1 cellular context compared by ENCODE assay signal in genomic region chr20:11891081-11891826, GRCh38.
A peak's percentile ranks its signal among the peaks of the same experiment; 100 is the strongest.
TF ChIP-seq lines count a peak whose summit lies in the region.

No MANE protein-coding gene starts in this region.

TF ChIP-seq in HepG2, 621 proteins besides CTCF, POLR2A, EP300 and RAD21 (continued from another document and continues in another):
- no peak for TF ChIP-seq DR1 (CRISPR knock-in tag; IDR thresholded peaks at IDR 0.05)
- peak; percentile 4; the same call in 1 of the 2 replicates for TF ChIP-seq TARDBP (CRISPR knock-in tag; IDR thresholded peaks at IDR 0.05)
- 0 out of 2 replicates have a peak, but pooled peaks have one; percentile 8 for TF ChIP-seq CSRNP2 (CRISPR knock-in tag; conservative IDR thresholded peaks at IDR 0.05; ENCODE audit: low read depth)
- no peak for TF ChIP-seq ZNF879 (CRISPR knock-in tag; IDR thresholded peaks at IDR 0.05)
- no peak for TF ChIP-seq U2AF2 (IDR thresholded peaks at IDR 0.05; ENCODE audit: low read depth, low read length)
- TF ChIP-seq MZF1 (CRISPR knock-in tag; IDR thresholded peaks at IDR 0.05; ENCODE audit: borderline replicate concordance), result no peak
- no peak for TF ChIP-seq ZNF7 (CRISPR knock-in tag; IDR thresholded peaks at IDR 0.05)
- 0 out of 2 replicates have a peak, but pooled peaks have one; percentile 9 for TF ChIP-seq ZNF556 (CRISPR knock-in tag; IDR thresholded peaks at IDR 0.05; ENCODE audit: borderline replicate concordance)
- TF ChIP-seq ZNF44 (CRISPR knock-in tag; IDR thresholded peaks at IDR 0.05), result no peak
- TF ChIP-seq ZNF570 (CRISPR knock-in tag; IDR thresholded peaks at IDR 0.05; ENCODE audit: borderline replicate concordance), result no peak
- TF ChIP-seq DNMT1 (CRISPR knock-in tag; IDR thresholded peaks at IDR 0.05), result no peak
- TF ChIP-seq ZNF605 (CRISPR knock-in tag; IDR thresholded peaks at IDR 0.05), result peak; percentile 25; the same call in 1 of the 2 replicates
- TF ChIP-seq KAT7 (CRISPR knock-in tag; IDR thresholded peaks at IDR 0.05; ENCODE audit: borderline replicate concordance), result no peak
- TF ChIP-seq ATRX (CRISPR knock-in tag; IDR thresholded peaks at IDR 0.05; ENCODE audit: borderline replicate concordance), result no peak
- TF ChIP-seq, protein P1, sequence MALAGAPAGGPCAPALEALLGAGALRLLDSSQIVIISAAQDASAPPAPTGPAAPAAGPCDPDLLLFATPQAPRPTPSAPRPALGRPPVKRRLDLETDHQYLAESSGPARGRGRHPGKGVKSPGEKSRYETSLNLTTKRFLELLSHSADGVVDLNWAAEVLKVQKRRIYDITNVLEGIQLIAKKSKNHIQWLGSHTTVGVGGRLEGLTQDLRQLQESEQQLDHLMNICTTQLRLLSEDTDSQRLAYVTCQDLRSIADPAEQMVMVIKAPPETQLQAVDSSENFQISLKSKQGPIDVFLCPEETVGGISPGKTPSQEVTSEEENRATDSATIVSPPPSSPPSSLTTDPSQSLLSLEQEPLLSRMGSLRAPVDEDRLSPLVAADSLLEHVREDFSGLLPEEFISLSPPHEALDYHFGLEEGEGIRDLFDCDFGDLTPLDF (CRISPR knock-in tag; IDR thresholded peaks at IDR 0.05), result no peak
- TF ChIP-seq MXD4 (CRISPR knock-in tag; IDR thresholded peaks at IDR 0.05), result no peak
- 0 out of 2 replicates have a peak, but pooled peaks have one; percentile 14 for TF ChIP-seq ZBTB8A (CRISPR knock-in tag; IDR thresholded peaks at IDR 0.05; ENCODE audit: borderline replicate concordance, low read depth)
- TF ChIP-seq FOXK2 (IDR thresholded peaks at IDR 0.05), result no peak
- TF ChIP-seq ZNF75D (CRISPR knock-in tag; IDR thresholded peaks at IDR 0.05; ENCODE audit: borderline replicate concordance), result no peak
- TF ChIP-seq, protein P2, sequence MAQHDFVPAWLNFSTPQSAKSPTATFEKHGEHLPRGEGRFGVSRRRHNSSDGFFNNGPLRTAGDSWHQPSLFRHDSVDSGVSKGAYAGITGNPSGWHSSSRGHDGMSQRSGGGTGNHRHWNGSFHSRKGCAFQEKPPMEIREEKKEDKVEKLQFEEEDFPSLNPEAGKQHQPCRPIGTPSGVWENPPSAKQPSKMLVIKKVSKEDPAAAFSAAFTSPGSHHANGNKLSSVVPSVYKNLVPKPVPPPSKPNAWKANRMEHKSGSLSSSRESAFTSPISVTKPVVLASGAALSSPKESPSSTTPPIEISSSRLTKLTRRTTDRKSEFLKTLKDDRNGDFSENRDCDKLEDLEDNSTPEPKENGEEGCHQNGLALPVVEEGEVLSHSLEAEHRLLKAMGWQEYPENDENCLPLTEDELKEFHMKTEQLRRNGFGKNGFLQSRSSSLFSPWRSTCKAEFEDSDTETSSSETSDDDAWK (CRISPR knock-in tag; IDR thresholded peaks at IDR 0.05), result no peak
- TF ChIP-seq CBFB (CRISPR knock-in tag; IDR thresholded peaks at IDR 0.05), result no peak; the same call in 1 of the 2 replicates
- TF ChIP-seq HHEX (CRISPR knock-in tag; IDR thresholded peaks at IDR 0.05), result no peak
- TF ChIP-seq ZNF138 (CRISPR knock-in tag; IDR thresholded peaks at IDR 0.05; ENCODE audit: low read depth), result 0 out of 2 replicates have a peak, but pooled peaks have one; percentile 21
- TF ChIP-seq, protein P3, sequence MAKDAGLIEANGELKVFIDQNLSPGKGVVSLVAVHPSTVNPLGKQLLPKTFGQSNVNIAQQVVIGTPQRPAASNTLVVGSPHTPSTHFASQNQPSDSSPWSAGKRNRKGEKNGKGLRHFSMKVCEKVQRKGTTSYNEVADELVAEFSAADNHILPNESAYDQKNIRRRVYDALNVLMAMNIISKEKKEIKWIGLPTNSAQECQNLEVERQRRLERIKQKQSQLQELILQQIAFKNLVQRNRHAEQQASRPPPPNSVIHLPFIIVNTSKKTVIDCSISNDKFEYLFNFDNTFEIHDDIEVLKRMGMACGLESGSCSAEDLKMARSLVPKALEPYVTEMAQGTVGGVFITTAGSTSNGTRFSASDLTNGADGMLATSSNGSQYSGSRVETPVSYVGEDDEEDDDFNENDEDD (CRISPR knock-in tag; IDR thresholded peaks at IDR 0.05; ENCODE audit: borderline replicate concordance), result no peak; the same call in 1 of the 2 replicates
- TF ChIP-seq, protein P4, sequence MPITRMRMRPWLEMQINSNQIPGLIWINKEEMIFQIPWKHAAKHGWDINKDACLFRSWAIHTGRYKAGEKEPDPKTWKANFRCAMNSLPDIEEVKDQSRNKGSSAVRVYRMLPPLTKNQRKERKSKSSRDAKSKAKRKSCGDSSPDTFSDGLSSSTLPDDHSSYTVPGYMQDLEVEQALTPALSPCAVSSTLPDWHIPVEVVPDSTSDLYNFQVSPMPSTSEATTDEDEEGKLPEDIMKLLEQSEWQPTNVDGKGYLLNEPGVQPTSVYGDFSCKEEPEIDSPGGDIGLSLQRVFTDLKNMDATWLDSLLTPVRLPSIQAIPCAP (CRISPR knock-in tag; IDR thresholded peaks at IDR 0.05; ENCODE audit: low read depth), result no peak
- TF ChIP-seq ETV6 (CRISPR knock-in tag; conservative IDR thresholded peaks at IDR 0.05), result no peak
- no peak for TF ChIP-seq SIX4 (CRISPR knock-in tag; IDR thresholded peaks at IDR 0.05)
- no peak for TF ChIP-seq MEIS1 (CRISPR knock-in tag; IDR thresholded peaks at IDR 0.05; ENCODE audit: borderline replicate concordance)
- no peak for TF ChIP-seq TCF7 (IDR thresholded peaks at IDR 0.05; ENCODE audit: low read depth)
- no peak for TF ChIP-seq ZBTB38 (CRISPR knock-in tag; IDR thresholded peaks at IDR 0.05)
- TF ChIP-seq ZFP36 (IDR thresholded peaks at IDR 0.05; ENCODE audit: borderline replicate concordance, low read depth, low read length, partially characterized antibody), result no peak
- TF ChIP-seq, protein P5, sequence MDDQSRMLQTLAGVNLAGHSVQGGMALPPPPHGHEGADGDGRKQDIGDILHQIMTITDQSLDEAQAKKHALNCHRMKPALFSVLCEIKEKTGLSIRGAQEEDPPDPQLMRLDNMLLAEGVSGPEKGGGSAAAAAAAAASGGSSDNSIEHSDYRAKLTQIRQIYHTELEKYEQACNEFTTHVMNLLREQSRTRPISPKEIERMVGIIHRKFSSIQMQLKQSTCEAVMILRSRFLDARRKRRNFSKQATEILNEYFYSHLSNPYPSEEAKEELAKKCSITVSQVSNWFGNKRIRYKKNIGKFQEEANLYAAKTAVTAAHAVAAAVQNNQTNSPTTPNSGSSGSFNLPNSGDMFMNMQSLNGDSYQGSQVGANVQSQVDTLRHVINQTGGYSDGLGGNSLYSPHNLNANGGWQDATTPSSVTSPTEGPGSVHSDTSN (CRISPR knock-in tag; IDR thresholded peaks at IDR 0.05; ENCODE audit: borderline replicate concordance), result no peak
- no peak; the same call in 1 of the 2 replicates for TF ChIP-seq ZNF546 (CRISPR knock-in tag; conservative IDR thresholded peaks at IDR 0.05)
- no peak for TF ChIP-seq ZNF335 (CRISPR knock-in tag; IDR thresholded peaks at IDR 0.05)
- peak; percentile 18; the same call in 1 of the 2 replicates for TF ChIP-seq ARNT2 (CRISPR knock-in tag; IDR thresholded peaks at IDR 0.05; ENCODE audit: low read depth)
- TF ChIP-seq GMEB1 (CRISPR knock-in tag; IDR thresholded peaks at IDR 0.05; ENCODE audit: borderline replicate concordance), result peak; percentile 40; the same call in 1 of the 2 replicates
- peak; percentile 15; the same call in 1 of the 2 replicates for TF ChIP-seq BORCS8-MEF2B (CRISPR knock-in tag; IDR thresholded peaks at IDR 0.05)
- no peak for TF ChIP-seq TEAD3 (CRISPR knock-in tag; optimal IDR thresholded peaks at IDR 0.05; ENCODE audit: borderline replicate concordance)
- TF ChIP-seq THAP7 (CRISPR knock-in tag; IDR thresholded peaks at IDR 0.05), result no peak
- TF ChIP-seq, protein P6, sequence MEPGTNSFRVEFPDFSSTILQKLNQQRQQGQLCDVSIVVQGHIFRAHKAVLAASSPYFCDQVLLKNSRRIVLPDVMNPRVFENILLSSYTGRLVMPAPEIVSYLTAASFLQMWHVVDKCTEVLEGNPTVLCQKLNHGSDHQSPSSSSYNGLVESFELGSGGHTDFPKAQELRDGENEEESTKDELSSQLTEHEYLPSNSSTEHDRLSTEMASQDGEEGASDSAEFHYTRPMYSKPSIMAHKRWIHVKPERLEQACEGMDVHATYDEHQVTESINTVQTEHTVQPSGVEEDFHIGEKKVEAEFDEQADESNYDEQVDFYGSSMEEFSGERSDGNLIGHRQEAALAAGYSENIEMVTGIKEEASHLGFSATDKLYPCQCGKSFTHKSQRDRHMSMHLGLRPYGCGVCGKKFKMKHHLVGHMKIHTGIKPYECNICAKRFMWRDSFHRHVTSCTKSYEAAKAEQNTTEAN (CRISPR knock-in tag; conservative IDR thresholded peaks at IDR 0.05), result no peak
- TF ChIP-seq ZNF280B (CRISPR knock-in tag; IDR thresholded peaks at IDR 0.05; ENCODE audit: borderline replicate concordance), result no peak
- no peak for TF ChIP-seq LCORL (IDR thresholded peaks at IDR 0.05)
- TF ChIP-seq LCORL (CRISPR knock-in tag; IDR thresholded peaks at IDR 0.05), result no peak
- no peak for TF ChIP-seq IRF2 (CRISPR knock-in tag; IDR thresholded peaks at IDR 0.05)
- TF ChIP-seq, protein P7, sequence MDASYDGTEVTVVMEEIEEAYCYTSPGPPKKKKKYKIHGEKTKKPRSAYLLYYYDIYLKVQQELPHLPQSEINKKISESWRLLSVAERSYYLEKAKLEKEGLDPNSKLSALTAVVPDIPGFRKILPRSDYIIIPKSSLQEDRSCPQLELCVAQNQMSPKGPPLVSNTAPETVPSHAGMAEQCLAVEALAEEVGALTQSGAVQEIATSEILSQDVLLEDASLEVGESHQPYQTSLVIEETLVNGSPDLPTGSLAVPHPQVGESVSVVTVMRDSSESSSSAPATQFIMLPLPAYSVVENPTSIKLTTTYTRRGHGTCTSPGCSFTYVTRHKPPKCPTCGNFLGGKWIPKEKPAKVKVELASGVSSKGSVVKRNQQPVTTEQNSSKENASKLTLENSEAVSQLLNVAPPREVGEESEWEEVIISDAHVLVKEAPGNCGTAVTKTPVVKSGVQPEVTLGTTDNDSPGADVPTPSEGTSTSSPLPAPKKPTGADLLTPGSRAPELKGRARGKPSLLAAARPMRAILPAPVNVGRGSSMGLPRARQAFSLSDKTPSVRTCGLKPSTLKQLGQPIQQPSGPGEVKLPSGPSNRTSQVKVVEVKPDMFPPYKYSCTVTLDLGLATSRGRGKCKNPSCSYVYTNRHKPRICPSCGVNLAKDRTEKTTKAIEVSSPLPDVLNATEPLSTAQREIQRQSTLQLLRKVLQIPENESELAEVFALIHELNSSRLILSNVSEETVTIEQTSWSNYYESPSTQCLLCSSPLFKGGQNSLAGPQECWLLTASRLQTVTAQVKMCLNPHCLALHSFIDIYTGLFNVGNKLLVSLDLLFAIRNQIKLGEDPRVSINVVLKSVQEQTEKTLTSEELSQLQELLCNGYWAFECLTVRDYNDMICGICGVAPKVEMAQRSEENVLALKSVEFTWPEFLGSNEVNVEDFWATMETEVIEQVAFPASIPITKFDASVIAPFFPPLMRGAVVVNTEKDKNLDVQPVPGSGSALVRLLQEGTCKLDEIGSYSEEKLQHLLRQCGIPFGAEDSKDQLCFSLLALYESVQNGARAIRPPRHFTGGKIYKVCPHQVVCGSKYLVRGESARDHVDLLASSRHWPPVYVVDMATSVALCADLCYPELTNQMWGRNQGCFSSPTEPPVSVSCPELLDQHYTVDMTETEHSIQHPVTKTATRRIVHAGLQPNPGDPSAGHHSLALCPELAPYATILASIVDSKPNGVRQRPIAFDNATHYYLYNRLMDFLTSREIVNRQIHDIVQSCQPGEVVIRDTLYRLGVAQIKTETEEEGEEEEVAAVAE (CRISPR knock-in tag; IDR thresholded peaks at IDR 0.05; ENCODE audit: borderline replicate concordance), result no peak
- no peak for TF ChIP-seq RFX3 (CRISPR knock-in tag; IDR thresholded peaks at IDR 0.05)
- TF ChIP-seq ZBTB34 (CRISPR knock-in tag; IDR thresholded peaks at IDR 0.05), result no peak
- TF ChIP-seq PHF8 (CRISPR knock-in tag; IDR thresholded peaks at IDR 0.05), result peak; percentile 80
